1 cellular context compared by ENCODE assay signal in genomic region chr6:28838634-28839442, GRCh38.
A peak's percentile ranks its signal among the peaks of the same experiment; 100 is the strongest.
TF ChIP-seq lines count a peak whose summit lies in the region.

No MANE protein-coding gene starts in this region.

TF ChIP-seq in HepG2, 621 proteins besides CTCF, POLR2A, EP300 and RAD21 (continued from another document and continues in another):
- TF ChIP-seq AKNA (CRISPR knock-in tag; IDR thresholded peaks at IDR 0.05; ENCODE audit: borderline replicate concordance) (no peak), BCLAF1 (IDR thresholded peaks at IDR 0.05) (no peak), SATB2 (CRISPR knock-in tag; IDR thresholded peaks at IDR 0.05) (no peak; the same call in 1 of the 2 replicates), STAG1 (CRISPR knock-in tag; IDR thresholded peaks at IDR 0.05) (peak; percentile 61), FOSL2 (CRISPR knock-in tag; IDR thresholded peaks at IDR 0.05) (peak; percentile 51), SAP130 (CRISPR knock-in tag; IDR thresholded peaks at IDR 0.05; ENCODE audit: low read depth) (peak; percentile 67), NAIF1 (CRISPR knock-in tag; IDR thresholded peaks at IDR 0.05; ENCODE audit: borderline replicate concordance) (0 out of 2 replicates have a peak, but pooled peaks have one; percentile 15), JDP2 (CRISPR knock-in tag; IDR thresholded peaks at IDR 0.05; ENCODE audit: borderline replicate concordance) (no peak), HOXA9 (CRISPR knock-in tag; IDR thresholded peaks at IDR 0.05; ENCODE audit: borderline replicate concordance) (no peak), ETS1 (CRISPR knock-in tag; IDR thresholded peaks at IDR 0.05) (no peak), MATR3 (CRISPR knock-in tag; IDR thresholded peaks at IDR 0.05) (no peak), LRRFIP1 (CRISPR knock-in tag; conservative IDR thresholded peaks at IDR 0.05) (no peak), KDM6A (CRISPR knock-in tag; IDR thresholded peaks at IDR 0.05; ENCODE audit: low read depth) (no peak), ZNF225 (CRISPR knock-in tag; IDR thresholded peaks at IDR 0.05) (0 out of 2 replicates have a peak, but pooled peaks have one; percentile 52), ZNF292 (CRISPR knock-in tag; IDR thresholded peaks at IDR 0.05; ENCODE audit: borderline replicate concordance, low read depth) (peak; percentile 67; the same call in 1 of the 2 replicates), PAXIP1 (CRISPR knock-in tag; conservative IDR thresholded peaks at IDR 0.05) (peak; percentile 51; the same call in 1 of the 2 replicates), ATF2 (CRISPR knock-in tag; IDR thresholded peaks at IDR 0.05) (no peak), SNAI1 (CRISPR knock-in tag; IDR thresholded peaks at IDR 0.05; ENCODE audit: borderline replicate concordance) (0 out of 2 replicates have a peak, but pooled peaks have one; percentile 4), MIER2 (CRISPR knock-in tag; IDR thresholded peaks at IDR 0.05) (0 out of 2 replicates have a peak, but pooled peaks have one; percentile 16), ZMYM2 (CRISPR knock-in tag; IDR thresholded peaks at IDR 0.05) (peak; percentile 58; the same call in 1 of the 2 replicates), ZBTB40 (IDR thresholded peaks at IDR 0.05) (no peak), ZBTB40 (CRISPR knock-in tag; IDR thresholded peaks at IDR 0.05) (peak; percentile 89)
